Comparison of ENCODE assay signal across 12 cellular contexts in genomic region chr1:67570473-67571143, GRCh38.
DNase-seq lines count a peak whose midpoint lies in the region; ATAC-seq and TF ChIP-seq lines count a peak whose summit lies in the region.
"Had no signal": no experiment of that assay in that cellular context is flagged by ENCODE, and none has a peak within 500 bp of the region (broad histone marks: within the 10 kb centered on the region; RNA-seq: fewer than 3 reads in every experiment).

No MANE protein-coding gene starts in this region.

- H3K4me1 ChIP-seq in GM23248 (ENCODE audit: insufficient read depth): peaks cover 38% of the 10 kb centered on the region
- H3K4me1 ChIP-seq in gastrocnemius medialis: peaks cover 27 to 44% of the 10 kb centered on the region in 2 donors

- no peak for TF ChIP-seq CTCF in gastrocnemius medialis (IDR thresholded peaks at IDR 0.05 in 4 of 5, conservative IDR thresholded peaks at IDR 0.05 in 1 of 5)

- peak overlapping the region; percentile 80 for H3K27ac ChIP-seq in GM23248
- peak overlapping the region; percentile 90 to 96 (median 92) for H3K27ac ChIP-seq in gastrocnemius medialis

- peaks cover 21% of the 10 kb centered on the region for H3F3A ChIP-seq in GM23248 (ENCODE audit: insufficient read depth)

- no peaks in the 10 kb centered on the region for H3K9me3 ChIP-seq in GM23248 (ENCODE audit: low read depth)
- H3K9me3 ChIP-seq in gastrocnemius medialis: no peaks in the 10 kb centered on the region
- H3K9me3 ChIP-seq: mucosa of descending colon had no signal

- no peak for TF ChIP-seq POLR2A in gastrocnemius medialis (IDR thresholded peaks at IDR 0.05)

- H2AFZ ChIP-seq in GM23248: peak overlapping the region; percentile 21; the same call in 1 of the 2 replicates

- CTCF ChIA-PET in HEK293T (lab: Yijun Ruan, JAX): interaction anchor here (1.5 to 4.2 kb wide), 3 partner anchors 9 to 190 kb away, joined by 4 to 19 read pairs (median 11); no protein-coding TSS in a partner anchor

- no peaks in the 10 kb centered on the region for H3K79me2 ChIP-seq in GM23248 (ENCODE audit: insufficient read depth)

- H3K27me3 ChIP-seq in GM23248 (replicated peaks; ENCODE audit: insufficient read depth): no peaks in the 10 kb centered on the region
- H3K27me3 ChIP-seq in gastrocnemius medialis: no peaks in the 10 kb centered on the region

- no peaks in the 10 kb centered on the region for H3K9me2 ChIP-seq in GM23248 (ENCODE audit: insufficient read depth)

- DNase-seq in GM23248 (peak; percentile 97), SW 1271 (lab: John Stamatoyannopoulos, UW) (peak; percentile 69 to 79), fibroblast of the conjunctiva (ENCODE audit: low read depth) (peak; percentile 40), gastrocnemius medialis (no peak), HEK293T (ENCODE audit: extremely low spot score) (no peak), GOT3 (lab: John Stamatoyannopoulos, UW) (no peak)
- DNase-seq: activated T-cell treated with anti-CD3 and anti-CD28 coated beads, Interleukin-2, amount 50 U/mL, for 1 hour; effector CD4-positive, alpha-beta T cell; mucosa of descending colon; T-cell had no signal

- POLR2A ChIA-PET in HEK293T (lab: Yijun Ruan, JAX): interaction anchor here (4.7 kb wide), 1 partner anchor 114 kb away, joined by 27 read pairs; the partner anchor contains the start of gene GADD45A

- in situ Hi-C loops in GM23248 (cut with MboI): no loop called here
- in situ Hi-C loops in gastrocnemius medialis (cut with MboI; ENCODE audit: low sequenced_read_pairs in 4 of 4): loop anchor here in 3 of 4 donors (5.0 to 25.0 kb wide), 2 partner anchors 82 to 117 kb away; partner anchors contain the start of gene GADD45A (in 2 of the 3)

- H3K9ac ChIP-seq in GM23248: peak overlapping the region; percentile 46

- no peak overlapping the region for H3K4me3 ChIP-seq in GM23248
- H3K4me3 ChIP-seq in gastrocnemius medialis: no peak overlapping the region
- H3K4me3 ChIP-seq: mucosa of descending colon had no signal

- H3K36me3 ChIP-seq in GM23248 (ENCODE audit: low read depth): no peaks in the 10 kb centered on the region
- H3K36me3 ChIP-seq in gastrocnemius medialis: no peaks in the 10 kb centered on the region

- peak in 1 of 2 donors; percentile 7 for ATAC-seq in gastrocnemius medialis
- no peak for ATAC-seq in GM21825 (IDR thresholded peaks at IDR 0.05; ENCODE audit: unreplicated experiment)
- ATAC-seq in GM18870 (IDR thresholded peaks at IDR 0.05; ENCODE audit: unreplicated experiment): no peak
- ATAC-seq: mucosa of descending colon, T-cell had no signal

- peak overlapping the region; percentile 27 for H3K4me2 ChIP-seq in GM23248 (ENCODE audit: unreplicated experiment)

- no peaks in the 10 kb centered on the region for H4K20me1 ChIP-seq in GM23248 (ENCODE audit: insufficient read depth)

- 38 to 39% methylated on average over 8 of the region's 8 CpGs for WGBS in GM23248 (ENCODE audit: low coverage in 1 of 2, low lambda C conversion rate in 2 of 2, missing lambda C conversion rate in 2 of 2), 2 experiments

- intact Hi-C loops in gastrocnemius medialis (cut with DNase I; ENCODE audit: low total_unique reads): loop anchor here (2.0 kb wide), 1 partner anchor 48 kb away; no protein-coding TSS in a partner anchor

TF ChIP-seq in HEK293T, 16 proteins besides CTCF, POLR2A, EP300 and RAD21:
- no peak for TF ChIP-seq SP1 (IDR thresholded peaks at IDR 0.05)
- TF ChIP-seq BHLHE40 (IDR thresholded peaks at IDR 0.05; ENCODE audit: borderline replicate concordance): no peak
- no peak for TF ChIP-seq LEF1 (IDR thresholded peaks at IDR 0.05; ENCODE audit: borderline replicate concordance)
- no peak for TF ChIP-seq FOXM1 (IDR thresholded peaks at IDR 0.05; ENCODE audit: borderline replicate concordance)
- TF ChIP-seq PKNOX1 (IDR thresholded peaks at IDR 0.05): no peak
- TF ChIP-seq CTBP1 (IDR thresholded peaks at IDR 0.05; ENCODE audit: borderline replicate concordance): no peak
- TF ChIP-seq HDGF (IDR thresholded peaks at IDR 0.05; ENCODE audit: borderline replicate concordance): no peak
- no peak for TF ChIP-seq FOXK2 (IDR thresholded peaks at IDR 0.05)
- no peak for TF ChIP-seq ARNT (IDR thresholded peaks at IDR 0.05)
- no peak for TF ChIP-seq FOXA1 (IDR thresholded peaks at IDR 0.05)
- TF ChIP-seq ZNF384 (IDR thresholded peaks at IDR 0.05): no peak
- TF ChIP-seq L3MBTL2 (conservative IDR thresholded peaks at IDR 0.05): no peak
- no peak for TF ChIP-seq SUZ12 (IDR thresholded peaks at IDR 0.05)
- TF ChIP-seq TARDBP (IDR thresholded peaks at IDR 0.05): no peak
TF ChIP-seq in HEK293T: peak in this region for 0.

Comparison
In these comparisons a context has a peak if more than half of its experiments do, and no peak if none do; other contexts are left out.
1. DNase-seq: peak in GM23248 (single experiment), SW 1271 (2 of 2) and fibroblast of the conjunctiva (single experiment); none in gastrocnemius medialis (0 of 2), HEK293T (single experiment) and GOT3 (single experiment).